11 cellular contexts compared by ENCODE assay signal in the genomic region with DNA sequence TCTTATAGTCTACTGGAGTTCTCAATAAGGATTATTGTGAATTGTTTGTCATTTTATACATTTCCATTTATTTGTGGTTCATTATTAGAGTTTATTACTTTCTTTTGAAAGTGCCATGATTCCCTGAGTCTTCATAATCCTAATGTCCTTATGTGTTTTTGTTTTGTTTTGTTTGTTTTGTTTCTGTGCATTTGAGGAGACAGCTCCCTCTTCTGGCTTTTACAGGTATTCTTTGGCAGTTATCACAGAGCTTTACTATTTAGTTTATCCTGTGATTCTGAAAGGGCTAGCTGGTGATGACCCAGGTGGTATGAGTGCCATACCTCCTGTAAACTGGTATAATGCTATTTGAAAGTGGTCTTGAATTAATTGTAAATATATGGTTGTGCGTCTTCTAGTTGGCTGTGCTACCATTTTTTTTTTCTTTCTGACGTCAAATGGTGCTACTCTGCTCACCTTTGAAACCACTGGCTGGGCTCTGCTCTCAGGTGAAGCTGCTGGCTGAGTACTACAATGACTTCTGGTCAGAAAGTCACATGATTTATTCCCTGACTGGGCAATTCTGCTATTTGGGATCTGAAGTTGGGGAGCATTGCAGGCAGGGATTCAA.
DNase-seq lines count a peak whose midpoint lies in the region; ATAC-seq and TF ChIP-seq lines count a peak whose summit lies in the region.
"Had no signal": no experiment of that assay in that cellular context is flagged by ENCODE, and none has a peak within 500 bp of the region (broad histone marks: within the 10 kb centered on the region; RNA-seq: fewer than 3 reads in every experiment).

No MANE protein-coding gene starts in this region.

- no peak for TF ChIP-seq POLR2A in thyroid gland (IDR thresholded peaks at IDR 0.05)

- H3K9ac ChIP-seq in colonic mucosa (ENCODE audit: low read depth in 2 of 2, low read length in 2 of 2): no peak overlapping the region
- H3K9ac ChIP-seq: BLaER1 had no signal

- H3K27ac ChIP-seq in cardiac muscle cell (no peak overlapping the region), colonic mucosa (no peak overlapping the region), upper lobe of right lung (no peak overlapping the region), thyroid gland (no peak overlapping the region)
- H3K27ac ChIP-seq: BLaER1 had no signal

- intact Hi-C loops in left cardiac atrium (cut with DNase I) (loop anchor here in 1 of 2 donors (2.0 to 5.0 kb wide), 2 partner anchors 314 to 676 kb away; no protein-coding TSS in a partner anchor), colonic mucosa (cut with DNase I) (loop anchor here (5.0 kb wide), 1 partner anchor 679 kb away; no protein-coding TSS in a partner anchor), upper lobe of right lung (cut with DNase I) (no loop called here), thyroid gland (cut with DNase I) (no loop called here)

- H3K4me3 ChIP-seq in cardiac muscle cell (no peak overlapping the region), colonic mucosa (no peak overlapping the region), upper lobe of right lung (no peak overlapping the region), thyroid gland (replicated peaks in 1 of 3) (no peak overlapping the region)
- H3K4me3 ChIP-seq: BLaER1, lung had no signal

- ATAC-seq in left cardiac atrium: no peak
- no peak for ATAC-seq in upper lobe of right lung
- ATAC-seq: activated T-cell treated with anti-CD3 and anti-CD28 coated beads, Interleukin-2, amount 50 U/mL, for 72 hours had no signal

- no peaks in the 10 kb centered on the region for H3K27me3 ChIP-seq in cardiac muscle cell
- no peaks in the 10 kb centered on the region for H3K27me3 ChIP-seq in colonic mucosa
- no peaks in the 10 kb centered on the region for H3K27me3 ChIP-seq in upper lobe of right lung
- no peaks in the 10 kb centered on the region for H3K27me3 ChIP-seq in thyroid gland
- H3K27me3 ChIP-seq: BLaER1 had no signal

- H3K36me3 ChIP-seq in cardiac muscle cell: no peaks in the 10 kb centered on the region
- no peaks in the 10 kb centered on the region for H3K36me3 ChIP-seq in colonic mucosa
- no peaks in the 10 kb centered on the region for H3K36me3 ChIP-seq in upper lobe of right lung
- no peaks in the 10 kb centered on the region for H3K36me3 ChIP-seq in thyroid gland
- H3K36me3 ChIP-seq: BLaER1 had no signal

- WGBS in thyroid gland, 2 donors: 63 to 70% methylated on average over 2 of the region's 2 CpGs

- H3K9me3 ChIP-seq in cardiac muscle cell (ENCODE audit: low read depth): no peaks in the 10 kb centered on the region
- H3K9me3 ChIP-seq in colonic mucosa: no peaks in the 10 kb centered on the region
- no peaks in the 10 kb centered on the region for H3K9me3 ChIP-seq in upper lobe of right lung
- H3K9me3 ChIP-seq in thyroid gland: no peaks in the 10 kb centered on the region
- H3K9me3 ChIP-seq: BLaER1 had no signal

- DNase-seq in cardiac muscle cell (ENCODE audit: low read depth in 1 of 2, low spot score in 1 of 2) (peak in 1 of 2 donors; percentile 35), left cardiac atrium (no peak), NCI-H226 (peak; percentile 4), colonic mucosa (no peak), upper lobe of right lung (no peak), pons (ENCODE audit: low spot score) (no peak), thyroid gland (no peak)
- DNase-seq in activated CD4-positive, CD25-positive, alpha-beta regulatory T cell treated with anti-CD3 and anti-CD28 coated beads, Interleukin-2, amount 50 U/mL, for 72 hours: no peak
- DNase-seq: activated T-cell treated with anti-CD3 and anti-CD28 coated beads, Interleukin-2, amount 50 U/mL, for 72 hours had no signal

- TF ChIP-seq CTCF in cardiac muscle cell (IDR thresholded peaks at IDR 0.05; ENCODE audit: low read depth, low read length) (peak; percentile 41), colonic mucosa (IDR thresholded peaks at IDR 0.05) (peak; percentile 44), upper lobe of right lung (IDR thresholded peaks at IDR 0.05) (peak; percentile 36), thyroid gland (IDR thresholded peaks at IDR 0.05) (no peak)

- H3K4me1 ChIP-seq in cardiac muscle cell (ENCODE audit: low read depth) (no peaks in the 10 kb centered on the region), colonic mucosa (no peaks in the 10 kb centered on the region), upper lobe of right lung (no peaks in the 10 kb centered on the region), thyroid gland (no peaks in the 10 kb centered on the region)
- H3K4me1 ChIP-seq: BLaER1 had no signal

Comparison
In these comparisons a context has a peak if more than half of its experiments do, and no peak if none do; other contexts are left out.
1. CTCF ChIP-seq: peak in cardiac muscle cell (single experiment), colonic mucosa (single experiment) and upper lobe of right lung (single experiment); none in thyroid gland (0 of 6).